1 cellular context compared by ENCODE assay signal in the genomic region with DNA sequence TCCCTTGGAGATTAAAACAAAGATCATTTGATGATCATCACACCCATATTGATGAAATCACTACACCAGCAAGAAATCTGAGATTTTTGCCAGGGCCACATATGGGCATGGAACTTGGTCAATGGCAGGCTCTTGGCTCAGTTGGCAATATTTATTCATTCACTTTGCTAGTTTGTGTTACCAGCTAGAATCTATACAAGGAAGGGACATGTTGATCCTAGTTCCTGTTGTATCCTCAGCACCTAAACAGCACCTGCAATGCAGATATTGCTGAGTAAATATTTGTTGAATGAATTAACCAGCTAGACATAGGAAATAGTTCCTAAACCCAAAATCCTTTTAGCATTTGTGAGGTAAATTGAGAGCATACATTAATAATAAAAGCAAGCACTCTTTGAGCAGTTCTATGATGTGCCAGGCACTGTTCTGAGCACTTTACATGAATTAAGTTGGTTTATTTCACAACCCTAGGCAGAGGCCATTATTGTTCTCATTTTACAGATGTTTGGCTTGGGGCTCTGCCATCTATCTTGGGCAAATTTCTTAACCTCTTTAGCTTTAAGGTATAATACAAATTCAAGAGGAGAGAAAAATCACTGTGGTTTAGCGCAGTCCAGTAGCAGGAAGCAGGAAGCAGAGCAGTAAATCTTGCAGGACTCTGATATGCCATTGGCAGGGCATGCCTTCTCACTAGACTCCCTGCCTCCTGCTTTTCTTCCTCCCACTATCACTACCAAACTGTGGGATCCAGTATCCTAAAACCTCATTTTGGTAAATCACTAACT.
TF ChIP-seq lines count a peak whose summit lies in the region.

No MANE protein-coding gene starts in this region.

TF ChIP-seq in H1, 55 proteins besides CTCF, POLR2A, EP300 and RAD21:
- no peak for TF ChIP-seq SRF (IDR thresholded peaks at IDR 0.05; ENCODE audit: low read depth, low read length)
- no peak for TF ChIP-seq TCF12 (IDR thresholded peaks at IDR 0.05; ENCODE audit: low read depth, low read length)
- TF ChIP-seq GTF2F1 (IDR thresholded peaks at IDR 0.05; ENCODE audit: borderline replicate concordance, low read depth, low read length): no peak
- TF ChIP-seq POU5F1 (IDR thresholded peaks at IDR 0.05; ENCODE audit: low read depth, low read length): no peak
- TF ChIP-seq BCL11A (IDR thresholded peaks at IDR 0.05; ENCODE audit: low read depth in 2 of 2, low read length in 2 of 2): no peak
- TF ChIP-seq MAFK (IDR thresholded peaks at IDR 0.05; ENCODE audit: low read depth, low read length): no peak
- no peak for TF ChIP-seq SP2 (IDR thresholded peaks at IDR 0.05; ENCODE audit: low read length)
- TF ChIP-seq HDAC6 (IDR thresholded peaks at IDR 0.05; ENCODE audit: low read depth, low read length): no peak
- no peak for TF ChIP-seq TAF7 (optimal IDR thresholded peaks at IDR 0.05; ENCODE audit: borderline replicate concordance, low read depth, low read length)
- TF ChIP-seq CHD1 (IDR thresholded peaks at IDR 0.05; ENCODE audit: low read depth, low read length): no peak
- TF ChIP-seq PHF8 (conservative IDR thresholded peaks at IDR 0.05; ENCODE audit: low read depth, low read length): no peak
- no peak for TF ChIP-seq RXRA (IDR thresholded peaks at IDR 0.05; ENCODE audit: insufficient read depth, low read depth, low read length)
- TF ChIP-seq GABPA (IDR thresholded peaks at IDR 0.05; ENCODE audit: borderline replicate concordance, insufficient read depth, low read length): no peak
- TF ChIP-seq CREB1 (IDR thresholded peaks at IDR 0.05): no peak
- TF ChIP-seq TBP (IDR thresholded peaks at IDR 0.05; ENCODE audit: low read depth, low read length): no peak
- TF ChIP-seq, protein P1, sequence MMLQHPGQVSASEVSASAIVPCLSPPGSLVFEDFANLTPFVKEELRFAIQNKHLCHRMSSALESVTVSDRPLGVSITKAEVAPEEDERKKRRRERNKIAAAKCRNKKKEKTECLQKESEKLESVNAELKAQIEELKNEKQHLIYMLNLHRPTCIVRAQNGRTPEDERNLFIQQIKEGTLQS (IDR thresholded peaks at IDR 0.05; ENCODE audit: insufficient read depth, low read depth, low read length): no peak
- no peak for TF ChIP-seq YY1 (IDR thresholded peaks at IDR 0.05; ENCODE audit: low read depth, low read length)
- no peak for TF ChIP-seq CBX8 (IDR thresholded peaks at IDR 0.05; ENCODE audit: borderline replicate concordance, low read depth, low read length)
